In the genomic region with DNA sequence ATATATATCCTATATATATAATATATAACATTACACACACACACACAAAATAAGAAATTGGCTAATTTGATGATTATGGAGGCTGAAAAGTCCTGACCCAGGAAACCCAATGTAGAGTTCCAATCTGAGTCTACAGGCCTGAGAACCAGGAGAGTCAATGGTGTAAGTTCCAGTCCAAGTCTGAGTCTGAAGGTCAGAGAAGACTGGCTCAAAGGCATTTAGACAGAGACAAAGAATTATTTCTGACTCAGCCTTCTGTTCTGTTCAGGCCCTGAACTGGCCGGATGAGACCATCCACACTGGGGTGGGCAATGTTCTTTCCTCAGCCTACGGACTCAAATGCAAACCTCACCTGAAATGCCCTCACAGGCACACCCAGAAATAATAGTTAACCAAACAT, we compare ENCODE assay signal across 16 cellular contexts.
DNase-seq lines count a peak whose midpoint lies in the region; ATAC-seq and TF ChIP-seq lines count a peak whose summit lies in the region.
"Had no signal": no experiment of that assay in that cellular context is flagged by ENCODE, and none has a peak within 500 bp of the region (broad histone marks: within the 10 kb centered on the region; RNA-seq: fewer than 3 reads in every experiment).

No MANE protein-coding gene starts in this region.

- H3K27me3 Mint-ChIP-seq in activated naive CD8-positive, alpha-beta T cell treated with anti-CD3 and anti-CD28 coated beads for 36 hours = no peaks in the 10 kb centered on the region
- H3K27me3 Mint-ChIP-seq in activated naive CD8-positive, alpha-beta T cell treated with anti-CD3 and anti-CD28 coated beads, Interleukin-2, amount 50 U/mL, for 24 hours = no peaks in the 10 kb centered on the region
- H3K27me3 Mint-ChIP-seq in nephron progenitor cell (ENCODE audit: low read depth, poor library complexity) = peaks cover 3% of the 10 kb centered on the region
- H3K27me3 Mint-ChIP-seq: B cell; CD4-positive, alpha-beta T cell had no signal

- H3K36me3 Mint-ChIP-seq in activated naive CD8-positive, alpha-beta T cell treated with anti-CD3 and anti-CD28 coated beads for 36 hours = peaks cover 10% of the 10 kb centered on the region
- peaks cover 1% of the 10 kb centered on the region for H3K36me3 Mint-ChIP-seq in activated naive CD8-positive, alpha-beta T cell treated with anti-CD3 and anti-CD28 coated beads, Interleukin-2, amount 50 U/mL, for 24 hours (ENCODE audit: low read depth)
- H3K36me3 Mint-ChIP-seq in nephron progenitor cell (ENCODE audit: low read depth) = peaks cover 30% of the 10 kb centered on the region

- DNase-seq in activated naive CD8-positive, alpha-beta T cell treated with anti-CD3 and anti-CD28 coated beads for 36 hours = no peak
- DNase-seq in activated naive CD8-positive, alpha-beta T cell treated with anti-CD3 and anti-CD28 coated beads, Interleukin-2, amount 50 U/mL, for 24 hours = no peak
- DNase-seq in EH (ENCODE audit: low read depth) (peak; percentile 7), nephron progenitor cell (no peak), medulla oblongata (ENCODE audit: extremely low spot score) (no peak)
- DNase-seq: AML-193; Caco-2; Calu3; CD4-positive, alpha-beta T cell; CD8-positive, alpha-beta T cell; DMS79 treated with DMSO at 0.1 percent for 48 hours; EL; GDM1 had no signal

- H3K27ac Mint-ChIP-seq in activated naive CD8-positive, alpha-beta T cell treated with anti-CD3 and anti-CD28 coated beads for 36 hours = no peak overlapping the region
- H3K27ac Mint-ChIP-seq in activated naive CD8-positive, alpha-beta T cell treated with anti-CD3 and anti-CD28 coated beads, Interleukin-2, amount 50 U/mL, for 24 hours = no peak overlapping the region
- H3K27ac Mint-ChIP-seq in nephron progenitor cell = peak overlapping the region; percentile 60
- H3K27ac Mint-ChIP-seq: B cell; CD4-positive, alpha-beta T cell; CD8-positive, alpha-beta T cell had no signal

- no peak for TF ChIP-seq CTCF in nephron progenitor cell (IDR thresholded peaks at IDR 0.05)

- no peaks in the 10 kb centered on the region for H3K4me1 Mint-ChIP-seq in activated naive CD8-positive, alpha-beta T cell treated with anti-CD3 and anti-CD28 coated beads for 36 hours
- no peaks in the 10 kb centered on the region for H3K4me1 Mint-ChIP-seq in activated naive CD8-positive, alpha-beta T cell treated with anti-CD3 and anti-CD28 coated beads, Interleukin-2, amount 50 U/mL, for 24 hours
- peaks cover 54% of the 10 kb centered on the region for H3K4me1 Mint-ChIP-seq in nephron progenitor cell
- H3K4me1 Mint-ChIP-seq: B cell had no signal

- ATAC-seq in activated naive CD8-positive, alpha-beta T cell treated with anti-CD3 and anti-CD28 coated beads, Interleukin-2, amount 50 U/mL, for 24 hours = no peak
- ATAC-seq: A549; CD8-positive, alpha-beta T cell; GM12878 had no signal

- peak overlapping the region; percentile 3 for H3K4me3 Mint-ChIP-seq in activated naive CD8-positive, alpha-beta T cell treated with anti-CD3 and anti-CD28 coated beads for 36 hours
- H3K4me3 Mint-ChIP-seq in activated naive CD8-positive, alpha-beta T cell treated with anti-CD3 and anti-CD28 coated beads, Interleukin-2, amount 50 U/mL, for 24 hours = no peak overlapping the region
- no peak overlapping the region for H3K4me3 Mint-ChIP-seq in nephron progenitor cell
- H3K4me3 Mint-ChIP-seq: B cell; CD4-positive, alpha-beta T cell; CD8-positive, alpha-beta T cell had no signal

- H3K9me3 Mint-ChIP-seq in activated naive CD8-positive, alpha-beta T cell treated with anti-CD3 and anti-CD28 coated beads for 36 hours = no peaks in the 10 kb centered on the region
- H3K9me3 Mint-ChIP-seq in activated naive CD8-positive, alpha-beta T cell treated with anti-CD3 and anti-CD28 coated beads, Interleukin-2, amount 50 U/mL, for 24 hours = no peaks in the 10 kb centered on the region
- peaks cover 11% of the 10 kb centered on the region for H3K9me3 Mint-ChIP-seq in nephron progenitor cell
- H3K9me3 Mint-ChIP-seq: CD4-positive, alpha-beta T cell; CD8-positive, alpha-beta T cell had no signal
